In genomic region chr22:41833369-41834004, GRCh38 we compare ENCODE assay signal across 8 cellular contexts. TPM values are rescaled to one million over a fixed set of nuclear protein-coding genes. Genes with fewer than 3 reads are reported as not detected.
DNase-seq lines count a peak whose midpoint lies in the region; ATAC-seq and TF ChIP-seq lines count a peak whose summit lies in the region.

No MANE protein-coding gene starts in this region.

- TF ChIP-seq CTCF in brain (conservative IDR thresholded peaks at IDR 0.05): peak in 1 of 2 experiments; percentile 23

- H3K4me3 Mint-ChIP-seq in T-helper 17 cell: peak overlapping the region; percentile 92
- peak overlapping the region; percentile 95 to 100 (median 99) for H3K4me3 Mint-ChIP-seq in brain

- H3K27ac Mint-ChIP-seq in T-helper 17 cell (peak overlapping the region; percentile 92), brain (peak overlapping the region; percentile 97 to 100 (median 99))

- H3K36me3 Mint-ChIP-seq in T-helper 17 cell (ENCODE audit: low read depth) (peaks cover 6% of the 10 kb centered on the region), brain (peaks cover 37% of the 10 kb centered on the region)

- peaks cover 0 to 17% (median 0%) of the 10 kb centered on the region in 5 experiments for H3K9me3 Mint-ChIP-seq in brain

- H3K27me3 ChIP-seq in iPS-20b (ENCODE audit: insufficient read depth, low read length): no peaks in the 10 kb centered on the region
- no peaks in the 10 kb centered on the region for H3K27me3 ChIP-seq in skeletal muscle satellite cell (ENCODE audit: control insufficient read depth, insufficient read depth, low read length)

- H3K9ac ChIP-seq in iPS-20b (ENCODE audit: low read depth, low read length) (peak overlapping the region; percentile 86), skeletal muscle satellite cell (ENCODE audit: low read depth, low read length) (peak overlapping the region; percentile 91)

- H3K4me3 ChIP-seq in iPS-20b (ENCODE audit: low read length) (peak overlapping the region; percentile 97), skeletal muscle satellite cell (ENCODE audit: low read length) (peak overlapping the region; percentile 88)

- ATAC-seq in HG03025 (IDR thresholded peaks at IDR 0.05; ENCODE audit: low FRiP score, unreplicated experiment) (peak; percentile 16), T-helper 17 cell (peak; percentile 8)

- H3K9me3 ChIP-seq in T-helper 17 cell (ENCODE audit: control insufficient read depth, low read length, poor library complexity, severe bottlenecking) (no peaks in the 10 kb centered on the region), iPS-20b (ENCODE audit: insufficient read depth, low read depth, low read length) (no peaks in the 10 kb centered on the region), skeletal muscle satellite cell (replicated peaks; ENCODE audit: low read length) (no peaks in the 10 kb centered on the region)

- peak overlapping the region; percentile 60 for H3K27ac ChIP-seq in iPS-20b (ENCODE audit: low read length)

- H3K4me2 ChIP-seq in skeletal muscle satellite cell (ENCODE audit: low read length): peak overlapping the region; percentile 89

- no peaks in the 10 kb centered on the region for H3K27me3 Mint-ChIP-seq in T-helper 17 cell
- peaks cover 13% of the 10 kb centered on the region for H3K27me3 Mint-ChIP-seq in brain

- DNase-seq in NCI-H345 (lab: John Stamatoyannopoulos, UW) (peak; percentile 40), NCI-H345 treated with DMSO at 0.1 percent for 48 hours (lab: John Stamatoyannopoulos, UW; ENCODE audit: unreplicated experiment) (no peak), T-helper 17 cell (peak; percentile 21 to 50 (median 46)), foreskin melanocyte (no peak)

- H3K4me1 ChIP-seq in iPS-20b (ENCODE audit: insufficient read depth, low read length) (peaks cover 7% of the 10 kb centered on the region; the same call in 1 of the 2 replicates), skeletal muscle satellite cell (ENCODE audit: control insufficient read depth, insufficient read depth, low read length) (peaks cover 23% of the 10 kb centered on the region)

- peaks cover 36% of the 10 kb centered on the region for H3K4me1 Mint-ChIP-seq in T-helper 17 cell
- peaks cover 83% of the 10 kb centered on the region for H3K4me1 Mint-ChIP-seq in brain

- H3K36me3 ChIP-seq in iPS-20b (ENCODE audit: insufficient read depth, low read depth, low read length) (peaks cover 24% of the 10 kb centered on the region), skeletal muscle satellite cell (ENCODE audit: insufficient read depth, low read length) (peaks cover 10% of the 10 kb centered on the region)

RNA-seq across cellular contexts. Expression of gene SREBF2, which starts 0.6 kb away (rescaled TPM):
- total RNA-seq in T-helper 17 cell: 100 to 1,000 TPM; 102 to 106 TPM
- polyA plus RNA-seq in brain (ENCODE audit: insufficient read depth, low read depth, low replicate concordance): 115 TPM
- total RNA-seq in skeletal muscle satellite cell (2012; rRNA removed): 31.9 and 57.5 TPM in 2 replicates

RNA-seq across cellular contexts. Expression of gene CCDC134, which starts 33.0 kb away (rescaled TPM):
- 10 to 100 TPM; 13.7 to 14.2 TPM for total RNA-seq in T-helper 17 cell
- polyA plus RNA-seq in brain (ENCODE audit: insufficient read depth, low read depth, low replicate concordance): 3.7 TPM
- 6.6 and 10.4 TPM in 2 replicates for total RNA-seq in skeletal muscle satellite cell (2012; rRNA removed)

Comparison
In these comparisons a context has a peak if more than half of its experiments do, and no peak if none do; other contexts are left out.
1. DNase-seq: peak in NCI-H345 (single experiment) and T-helper 17 cell (3 of 3); none in NCI-H345 treated with DMSO at 0.1 percent for 48 hours (single experiment) and foreskin melanocyte (single experiment).